25 cellular contexts compared by ENCODE assay signal in genomic region chr16:10253344-10253855, GRCh38.
"Had no signal": no experiment of that assay in that cellular context is flagged by ENCODE, and none has a peak within 500 bp of the region (broad histone marks: within the 10 kb centered on the region; RNA-seq: fewer than 3 reads in every experiment).

No MANE protein-coding gene starts in this region.

- DNase-seq: activated CD4-positive, alpha-beta memory T cell treated with anti-CD3 and anti-CD28 coated beads for 36 hours; activated CD4-positive, alpha-beta T cell treated with anti-CD3 and anti-CD28 coated beads, Interleukin-2, amount 10 ng/mL, durations not matched to agents 7 days and 5 days; activated CD4-positive, CD25-positive, alpha-beta regulatory T cell; activated CD8-positive, alpha-beta memory T cell treated with anti-CD3 and anti-CD28 coated beads for 24 hours; activated gamma-delta T cell; activated naive CD4-positive, alpha-beta T cell treated with anti-CD3 and anti-CD28 coated beads, Interleukin-2, amount 10 ng/mL, durations not matched to agents 7 days and 5 days; activated naive CD8-positive, alpha-beta T cell treated with anti-CD3 and anti-CD28 coated beads for 36 hours; activated T-cell treated with anti-CD3 and anti-CD28 coated beads for 4 hours; activated T-cell treated with anti-CD3 and anti-CD28 coated beads, Interleukin-2, amount 50 U/mL, for 48 hours; anterior cingulate cortex; cerebellar nuclear complex; Kasumi-1; KBM-7; NCI-H1105 treated with DMSO at 0.1 percent for 48 hours; NCI-H1436 treated with DMSO at 0.1 percent for 48 hours; NCI-H1930; NCI-H345; NCI-H526; NCI-H774; NK-92 treated with Interleukin-12 subunit alpha and Interleukin-12 subunit beta, amount 100 ng/mL, for 24 hours; OCI-M1; RPMI8226; T-cell; T-helper 2 cell; T1000 had no signal
